ENCODE assay signal across 6 cellular contexts in genomic region chr3:170700054-170700404, GRCh38.
"Had no signal": no experiment of that assay in that cellular context is flagged by ENCODE, and none has a peak within 500 bp of the region (broad histone marks: within the 10 kb centered on the region; RNA-seq: fewer than 3 reads in every experiment).

No MANE protein-coding gene starts in this region.

- H3K36me3 ChIP-seq: HAP-1 had no signal

- H3K27ac ChIP-seq: GM23248 had no signal

- FAIRE-seq: HTR-8/SVneo had no signal

- H3K4me3 ChIP-seq: GM23248, HAP-1 had no signal

- DNase-seq: GM23248, GOT3, H7, KG1 had no signal
